8 cellular contexts compared by ENCODE assay signal in the genomic region with DNA sequence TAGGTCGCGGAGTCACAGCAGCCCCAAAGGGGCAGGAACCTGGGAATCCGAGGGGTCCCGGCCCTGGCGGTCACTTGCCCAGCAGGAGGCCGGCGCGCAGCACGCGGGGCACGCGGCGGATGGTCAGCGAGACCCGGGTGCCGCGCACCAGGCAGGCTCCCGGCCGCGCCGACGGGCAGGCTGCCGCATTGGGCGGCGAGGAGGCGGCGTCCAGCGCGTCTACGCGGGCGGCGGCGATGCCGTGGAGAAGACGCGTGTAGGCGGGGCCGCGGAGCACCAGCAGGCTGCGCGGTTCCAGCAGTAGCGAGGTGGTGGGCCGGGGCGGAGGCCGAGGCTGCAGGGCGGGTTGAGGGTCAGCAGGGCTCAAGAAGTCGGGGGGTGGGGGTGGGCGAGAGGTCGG. TPM values are rescaled to one million over a fixed set of nuclear protein-coding genes. Genes with fewer than 3 reads are reported as not detected.
DNase-seq lines count a peak whose midpoint lies in the region; ATAC-seq, FAIRE-seq and TF ChIP-seq lines count a peak whose summit lies in the region.

No MANE protein-coding gene starts in this region.

- H3K9me3 ChIP-seq in uterus, result no peaks in the 10 kb centered on the region

- H3K9me3 Mint-ChIP-seq in activated T-helper 17 cell treated with anti-CD3 and anti-CD28 coated beads, Interleukin-2, amount 50 U/mL, for 72 hours, result no peaks in the 10 kb centered on the region
- H3K9me3 Mint-ChIP-seq in natural killer cell treated with Interleukin-12 subunit alpha and Interleukin-12 subunit beta and Interleukin-15 and Interleukin-18, amount 100 ng/mL, for 72 hours, result no peaks in the 10 kb centered on the region

- no peaks in the 10 kb centered on the region for H3K36me3 ChIP-seq in uterus

- H3K4me3 ChIP-seq in fibroblast of the aortic adventitia (ENCODE audit: low read depth, low read length), result peak overlapping the region; percentile 58
- H3K4me3 ChIP-seq in uterus, result peak overlapping the region; percentile 22 to 42

- H3K4me3 Mint-ChIP-seq in activated T-helper 17 cell treated with anti-CD3 and anti-CD28 coated beads, Interleukin-2, amount 50 U/mL, for 72 hours, result peak overlapping the region; percentile 72
- H3K4me3 Mint-ChIP-seq in natural killer cell treated with Interleukin-12 subunit alpha and Interleukin-12 subunit beta and Interleukin-15 and Interleukin-18, amount 100 ng/mL, for 72 hours, result peak overlapping the region; percentile 61

- ATAC-seq in activated T-helper 17 cell treated with anti-CD3 and anti-CD28 coated beads, Interleukin-2, amount 50 U/mL, for 72 hours (replicated peaks), result peak; percentile 25
- peak; percentile 16 to 43 for ATAC-seq in natural killer cell treated with Interleukin-12 subunit alpha and Interleukin-12 subunit beta and Interleukin-15 and Interleukin-18, amount 100 ng/mL, for 72 hours
- no peak for ATAC-seq in GM18861 (IDR thresholded peaks at IDR 0.05; ENCODE audit: unreplicated experiment)

- H3K27me3 Mint-ChIP-seq in activated T-helper 17 cell treated with anti-CD3 and anti-CD28 coated beads, Interleukin-2, amount 50 U/mL, for 72 hours, result no peaks in the 10 kb centered on the region
- H3K27me3 Mint-ChIP-seq in natural killer cell treated with Interleukin-12 subunit alpha and Interleukin-12 subunit beta and Interleukin-15 and Interleukin-18, amount 100 ng/mL, for 72 hours, result no peaks in the 10 kb centered on the region

- H3K27me3 ChIP-seq in uterus, result no peaks in the 10 kb centered on the region

- peak; percentile 87 for FAIRE-seq in GM12892 (lab: Jason Lieb, UNC)

- H3K36me3 Mint-ChIP-seq in activated T-helper 17 cell treated with anti-CD3 and anti-CD28 coated beads, Interleukin-2, amount 50 U/mL, for 72 hours (ENCODE audit: low read depth), result peaks cover 6% of the 10 kb centered on the region
- H3K36me3 Mint-ChIP-seq in natural killer cell treated with Interleukin-12 subunit alpha and Interleukin-12 subunit beta and Interleukin-15 and Interleukin-18, amount 100 ng/mL, for 72 hours, result no peaks in the 10 kb centered on the region

- TF ChIP-seq CTCF in fibroblast of the aortic adventitia (IDR thresholded peaks at IDR 0.05; ENCODE audit: insufficient read depth, low read length) (no peak), uterus (IDR thresholded peaks at IDR 0.05) (no peak)

- intact Hi-C loops in uterus (cut with DNase I; ENCODE audit: low total_unique reads), result no loop called here

- TF ChIP-seq POLR2A in GM12892 (IDR thresholded peaks at IDR 0.05; ENCODE audit: low read depth, low read length), result peak; percentile 47; the same call in 1 of the 2 replicates
- peak in 1 of 2 donors; percentile 42 for TF ChIP-seq POLR2A in uterus (IDR thresholded peaks at IDR 0.05)

- H3K4me1 Mint-ChIP-seq in activated T-helper 17 cell treated with anti-CD3 and anti-CD28 coated beads, Interleukin-2, amount 50 U/mL, for 72 hours, result peaks cover 20% of the 10 kb centered on the region
- peaks cover 26 to 35% of the 10 kb centered on the region in 2 donors for H3K4me1 Mint-ChIP-seq in natural killer cell treated with Interleukin-12 subunit alpha and Interleukin-12 subunit beta and Interleukin-15 and Interleukin-18, amount 100 ng/mL, for 72 hours (ENCODE audit: low read depth in 2 of 2)

- H3K27ac Mint-ChIP-seq in activated T-helper 17 cell treated with anti-CD3 and anti-CD28 coated beads, Interleukin-2, amount 50 U/mL, for 72 hours, result peak overlapping the region; percentile 70
- H3K27ac Mint-ChIP-seq in natural killer cell treated with Interleukin-12 subunit alpha and Interleukin-12 subunit beta and Interleukin-15 and Interleukin-18, amount 100 ng/mL, for 72 hours, result peak overlapping the region in 1 of 2 donors; percentile 58

- DNase-seq in GM12892 (ENCODE audit: insufficient read length), result peak; percentile 70
- peak; percentile 83 for DNase-seq in NCI-H748 (lab: John Stamatoyannopoulos, UW; ENCODE audit: unreplicated experiment)
- DNase-seq in fibroblast of the aortic adventitia (ENCODE audit: low read depth), result peak; percentile 46
- peak; percentile 65 for DNase-seq in natural killer cell treated with Interleukin-12 subunit alpha and Interleukin-12 subunit beta and Interleukin-15 and Interleukin-18, amount 100 ng/mL, for 72 hours (ENCODE audit: low spot score)
- DNase-seq in uterus, result peak; percentile 60 to 69
- DNase-seq in SKM-1 (lab: John Stamatoyannopoulos, UW; ENCODE audit: unreplicated experiment), result no peak

- peaks cover 0 to 5% of the 10 kb centered on the region in 2 donors for H3K4me1 ChIP-seq in uterus

- H3K27ac ChIP-seq in uterus, result peak overlapping the region; percentile 23 to 67

RNA-seq across cellular contexts. Expression of a gene that starts 0.6 kb away (rescaled TPM):
- polyA plus RNA-seq in GM12892 (2012; ENCODE audit: missing spikeins), result 1.4 TPM
- total RNA-seq in activated T-helper 17 cell treated with anti-CD3 and anti-CD28 coated beads, Interleukin-2, amount 50 U/mL, for 72 hours, result 1 to 10 TPM; 1.5 to 3.9 TPM
- total RNA-seq in fibroblast of the aortic adventitia (ENCODE audit: low replicate concordance) (not detected in 2 replicates), uterus (1 to 10 TPM in 1 of 4 donors, under 1 TPM in 1, not detected in 2; 0.24 to 1.7 TPM)
- 1 to 10 TPM; 3.0 to 4.5 TPM for total RNA-seq in natural killer cell treated with Interleukin-12 subunit alpha and Interleukin-12 subunit beta and Interleukin-15 and Interleukin-18, amount 100 ng/mL, for 72 hours

RNA-seq across cellular contexts. Expression of a gene that starts 4.8 kb away (rescaled TPM):
- 40.1 TPM for polyA plus RNA-seq in GM12892 (2012; ENCODE audit: missing spikeins)
- total RNA-seq in activated T-helper 17 cell treated with anti-CD3 and anti-CD28 coated beads, Interleukin-2, amount 50 U/mL, for 72 hours, result 10 to 100 TPM; 39.1 to 69.6 TPM
- total RNA-seq in fibroblast of the aortic adventitia (ENCODE audit: low replicate concordance) (14.2 and 15.5 TPM in 2 replicates), uterus (10 to 100 TPM; 10.0 to 18.5 (median 17.0) TPM)
- 10 to 100 TPM; 64.5 to 68.1 TPM for total RNA-seq in natural killer cell treated with Interleukin-12 subunit alpha and Interleukin-12 subunit beta and Interleukin-15 and Interleukin-18, amount 100 ng/mL, for 72 hours

RNA-seq across cellular contexts. Expression of a gene that starts 14.2 kb away (rescaled TPM):
- polyA plus RNA-seq in GM12892 (2012; ENCODE audit: missing spikeins), result 12.2 TPM
- total RNA-seq in activated T-helper 17 cell treated with anti-CD3 and anti-CD28 coated beads, Interleukin-2, amount 50 U/mL, for 72 hours, result 10 to 100 TPM; 17.5 to 26.0 TPM
- 12.7 and 38.7 TPM in 2 replicates for total RNA-seq in fibroblast of the aortic adventitia (ENCODE audit: low replicate concordance)
- total RNA-seq in natural killer cell treated with Interleukin-12 subunit alpha and Interleukin-12 subunit beta and Interleukin-15 and Interleukin-18, amount 100 ng/mL, for 72 hours, result 10 to 100 TPM; 17.6 to 21.4 TPM
- total RNA-seq in uterus, result 10 to 100 TPM; 23.8 to 80.0 (median 43.1) TPM

RNA-seq across cellular contexts. Expression of a gene that starts 23.5 kb away (rescaled TPM):
- 1.2 TPM for polyA plus RNA-seq in GM12892 (2012; ENCODE audit: missing spikeins)
- 1 to 10 TPM in 1 of 2 donors, under 1 TPM in 1; 0.89 to 7.1 TPM for total RNA-seq in activated T-helper 17 cell treated with anti-CD3 and anti-CD28 coated beads, Interleukin-2, amount 50 U/mL, for 72 hours
- total RNA-seq in fibroblast of the aortic adventitia (ENCODE audit: low replicate concordance) (7.4 and 20.1 TPM in 2 replicates), uterus (10 to 100 TPM in 3 of 4 donors, 1 to 10 TPM in 1; 4.4 to 82.5 (median 34.8) TPM)
- total RNA-seq in natural killer cell treated with Interleukin-12 subunit alpha and Interleukin-12 subunit beta and Interleukin-15 and Interleukin-18, amount 100 ng/mL, for 72 hours, result under 1 TPM; 0.76 to 0.78 TPM

RNA-seq across cellular contexts. Expression of a gene that starts 44.9 kb away (rescaled TPM):
- polyA plus RNA-seq in GM12892 (2012; ENCODE audit: missing spikeins), result 2.9 TPM
- total RNA-seq in activated T-helper 17 cell treated with anti-CD3 and anti-CD28 coated beads, Interleukin-2, amount 50 U/mL, for 72 hours, result 1 to 10 TPM; 2.3 to 7.9 TPM
- total RNA-seq in fibroblast of the aortic adventitia (ENCODE audit: low replicate concordance) (2.5 and 4.1 TPM in 2 replicates), uterus (1 to 10 TPM in 3 of 4 donors, not detected in 1; 4.6 to 6.5 (median 6.2) TPM)
- total RNA-seq in natural killer cell treated with Interleukin-12 subunit alpha and Interleukin-12 subunit beta and Interleukin-15 and Interleukin-18, amount 100 ng/mL, for 72 hours, result 1 to 10 TPM in 1 of 2 donors, under 1 TPM in 1; 0.47 to 1.7 TPM
